ENCODE assay signal across 1 cellular context in the genomic region with DNA sequence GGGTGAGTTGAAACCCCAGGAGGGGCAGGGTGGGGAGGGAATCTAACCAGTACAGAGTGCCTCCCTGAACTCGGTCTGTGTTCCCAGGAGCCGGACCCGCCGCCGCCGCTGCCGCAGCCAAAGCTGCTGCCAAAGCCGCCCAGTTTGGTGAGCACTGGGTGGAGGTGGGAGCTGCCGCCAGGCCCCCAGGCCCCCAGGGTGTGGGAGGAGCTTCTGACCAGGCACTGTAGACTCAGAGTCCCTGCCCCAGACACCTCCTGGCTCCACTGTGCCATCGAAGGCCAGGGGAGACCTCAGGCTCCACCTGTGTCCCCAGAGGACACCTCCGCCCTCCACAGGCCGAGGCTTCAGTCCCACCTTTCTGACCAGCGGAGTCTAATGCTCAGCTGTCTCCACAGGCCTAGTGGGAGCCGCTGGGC.
TF ChIP-seq lines count a peak whose summit lies in the region.

No MANE protein-coding gene starts in this region.

TF ChIP-seq in GM23338, 12 proteins besides CTCF, POLR2A, EP300 and RAD21 (continued from another document):
- TF ChIP-seq, protein P1, sequence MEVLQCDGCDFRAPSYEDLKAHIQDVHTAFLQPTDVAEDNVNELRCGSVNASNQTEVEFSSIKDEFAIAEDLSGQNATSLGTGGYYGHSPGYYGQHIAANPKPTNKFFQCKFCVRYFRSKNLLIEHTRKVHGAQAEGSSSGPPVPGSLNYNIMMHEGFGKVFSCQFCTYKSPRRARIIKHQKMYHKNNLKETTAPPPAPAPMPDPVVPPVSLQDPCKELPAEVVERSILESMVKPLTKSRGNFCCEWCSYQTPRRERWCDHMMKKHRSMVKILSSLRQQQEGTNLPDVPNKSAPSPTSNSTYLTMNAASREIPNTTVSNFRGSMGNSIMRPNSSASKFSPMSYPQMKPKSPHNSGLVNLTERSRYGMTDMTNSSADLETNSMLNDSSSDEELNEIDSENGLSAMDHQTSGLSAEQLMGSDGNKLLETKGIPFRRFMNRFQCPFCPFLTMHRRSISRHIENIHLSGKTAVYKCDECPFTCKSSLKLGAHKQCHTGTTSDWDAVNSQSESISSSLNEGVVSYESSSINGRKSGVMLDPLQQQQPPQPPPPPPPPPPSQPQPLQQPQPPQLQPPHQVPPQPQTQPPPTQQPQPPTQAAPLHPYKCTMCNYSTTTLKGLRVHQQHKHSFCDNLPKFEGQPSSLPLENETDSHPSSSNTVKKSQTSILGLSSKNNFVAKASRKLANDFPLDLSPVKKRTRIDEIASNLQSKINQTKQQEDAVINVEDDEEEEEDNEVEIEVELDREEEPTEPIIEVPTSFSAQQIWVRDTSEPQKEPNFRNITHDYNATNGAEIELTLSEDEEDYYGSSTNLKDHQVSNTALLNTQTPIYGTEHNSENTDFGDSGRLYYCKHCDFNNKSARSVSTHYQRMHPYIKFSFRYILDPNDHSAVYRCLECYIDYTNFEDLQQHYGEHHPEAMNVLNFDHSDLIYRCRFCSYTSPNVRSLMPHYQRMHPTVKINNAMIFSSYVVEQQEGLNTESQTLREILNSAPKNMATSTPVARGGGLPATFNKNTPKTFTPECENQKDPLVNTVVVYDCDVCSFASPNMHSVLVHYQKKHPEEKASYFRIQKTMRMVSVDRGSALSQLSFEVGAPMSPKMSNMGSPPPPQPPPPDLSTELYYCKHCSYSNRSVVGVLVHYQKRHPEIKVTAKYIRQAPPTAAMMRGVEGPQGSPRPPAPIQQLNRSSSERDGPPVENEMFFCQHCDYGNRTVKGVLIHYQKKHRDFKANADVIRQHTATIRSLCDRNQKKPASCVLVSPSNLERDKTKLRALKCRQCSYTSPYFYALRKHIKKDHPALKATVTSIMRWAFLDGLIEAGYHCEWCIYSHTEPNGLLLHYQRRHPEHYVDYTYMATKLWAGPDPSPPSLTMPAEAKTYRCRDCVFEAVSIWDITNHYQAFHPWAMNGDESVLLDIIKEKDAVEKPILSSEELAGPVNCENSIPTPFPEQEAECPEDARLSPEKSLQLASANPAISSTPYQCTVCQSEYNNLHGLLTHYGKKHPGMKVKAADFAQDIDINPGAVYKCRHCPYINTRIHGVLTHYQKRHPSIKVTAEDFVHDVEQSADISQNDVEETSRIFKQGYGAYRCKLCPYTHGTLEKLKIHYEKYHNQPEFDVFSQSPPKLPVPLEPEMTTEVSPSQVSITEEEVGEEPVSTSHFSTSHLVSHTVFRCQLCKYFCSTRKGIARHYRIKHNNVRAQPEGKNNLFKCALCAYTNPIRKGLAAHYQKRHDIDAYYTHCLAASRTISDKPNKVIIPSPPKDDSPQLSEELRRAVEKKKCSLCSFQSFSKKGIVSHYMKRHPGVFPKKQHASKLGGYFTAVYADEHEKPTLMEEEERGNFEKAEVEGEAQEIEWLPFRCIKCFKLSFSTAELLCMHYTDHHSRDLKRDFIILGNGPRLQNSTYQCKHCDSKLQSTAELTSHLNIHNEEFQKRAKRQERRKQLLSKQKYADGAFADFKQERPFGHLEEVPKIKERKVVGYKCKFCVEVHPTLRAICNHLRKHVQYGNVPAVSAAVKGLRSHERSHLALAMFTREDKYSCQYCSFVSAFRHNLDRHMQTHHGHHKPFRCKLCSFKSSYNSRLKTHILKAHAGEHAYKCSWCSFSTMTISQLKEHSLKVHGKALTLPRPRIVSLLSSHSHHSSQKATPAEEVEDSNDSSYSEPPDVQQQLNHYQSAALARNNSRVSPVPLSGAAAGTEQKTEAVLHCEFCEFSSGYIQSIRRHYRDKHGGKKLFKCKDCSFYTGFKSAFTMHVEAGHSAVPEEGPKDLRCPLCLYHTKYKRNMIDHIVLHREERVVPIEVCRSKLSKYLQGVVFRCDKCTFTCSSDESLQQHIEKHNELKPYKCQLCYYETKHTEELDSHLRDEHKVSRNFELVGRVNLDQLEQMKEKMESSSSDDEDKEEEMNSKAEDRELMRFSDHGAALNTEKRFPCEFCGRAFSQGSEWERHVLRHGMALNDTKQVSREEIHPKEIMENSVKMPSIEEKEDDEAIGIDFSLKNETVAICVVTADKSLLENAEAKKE (CRISPR knock-in tag; IDR thresholded peaks at IDR 0.05): no peak
- TF ChIP-seq EZH2 (IDR thresholded peaks at IDR 0.05; ENCODE audit: low read depth, unreplicated experiment): no peak
TF ChIP-seq in GM23338: peak in this region for 0.
